Comparison of ENCODE assay signal across 14 cellular contexts in the genomic region with DNA sequence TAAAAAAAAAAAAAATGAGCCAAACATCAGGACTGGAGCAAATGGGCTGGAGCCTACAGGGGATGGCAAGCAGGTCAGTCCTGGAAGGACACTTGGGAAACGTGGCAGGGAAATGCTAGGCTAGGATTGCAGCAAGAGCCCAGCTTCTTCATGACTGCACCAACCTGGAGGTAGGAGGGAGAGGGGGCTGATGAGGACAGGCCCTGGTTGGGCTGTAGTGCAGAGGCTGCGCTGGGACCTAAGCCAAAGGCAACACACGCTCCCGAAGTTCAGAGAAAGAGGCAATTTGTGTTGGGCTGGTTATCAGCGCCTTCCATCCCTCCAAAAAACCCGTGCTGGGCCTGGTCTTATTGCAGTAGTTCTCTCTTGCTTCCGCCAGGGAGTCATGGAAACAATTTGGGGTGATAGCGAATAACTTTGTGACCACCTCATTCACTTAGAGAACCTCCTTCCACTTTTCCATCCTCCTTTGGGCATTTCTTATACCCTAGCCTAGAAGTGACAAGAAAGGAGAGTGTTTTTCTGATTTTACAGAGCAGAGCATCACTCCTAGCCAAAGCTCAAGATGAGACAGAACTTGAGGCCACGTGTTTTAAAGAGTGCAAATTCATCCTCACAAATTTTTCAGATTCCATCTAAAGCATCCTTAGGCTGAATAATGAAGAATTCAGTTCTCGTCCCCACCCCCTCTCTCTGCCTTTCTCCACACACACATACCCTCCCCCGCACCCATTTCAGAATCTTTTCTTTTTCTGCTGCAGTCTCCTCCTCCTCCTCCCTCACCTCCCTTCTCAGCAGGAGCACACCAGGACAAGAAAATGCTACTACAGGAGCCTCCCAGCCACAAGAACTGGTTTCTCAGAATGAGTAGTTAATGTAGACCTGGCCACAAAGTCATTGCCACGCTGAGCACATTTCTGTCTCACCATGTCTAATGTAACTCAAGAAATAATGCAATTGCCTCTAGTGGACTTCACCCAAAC.
DNase-seq lines count a peak whose midpoint lies in the region; ATAC-seq and TF ChIP-seq lines count a peak whose summit lies in the region.
"Had no signal": no experiment of that assay in that cellular context is flagged by ENCODE, and none has a peak within 500 bp of the region (broad histone marks: within the 10 kb centered on the region; RNA-seq: fewer than 3 reads in every experiment).

No MANE protein-coding gene starts in this region.

- H3K4me1 ChIP-seq in testis: peaks cover 27% of the 10 kb centered on the region

- H3K36me3 ChIP-seq in testis (ENCODE audit: low read depth, missing control alignments): no peaks in the 10 kb centered on the region
- H3K36me3 ChIP-seq: stomach had no signal

- H3K4me3 ChIP-seq in testis: no peak overlapping the region
- H3K4me3 ChIP-seq: stomach had no signal

- H3K27me3 ChIP-seq in testis: no peaks in the 10 kb centered on the region
- H3K27me3 ChIP-seq: stomach had no signal

- no peaks in the 10 kb centered on the region for H3K9me3 ChIP-seq in testis
- H3K9me3 ChIP-seq: stomach had no signal

- peak; percentile 75 for DNase-seq in NCI-H1694 (lab: John Stamatoyannopoulos, UW)
- peak; percentile 70 for DNase-seq in brain pericyte (ENCODE audit: low read depth, low spot score)
- peak; percentile 71 for DNase-seq in iPS DF 19.7 (ENCODE audit: low read depth, low spot score)
- peak; percentile 63 for DNase-seq in testis
- no peak for DNase-seq in NCI-H187 (lab: John Stamatoyannopoulos, UW)
- DNase-seq in OCI-M2 (lab: John Stamatoyannopoulos, UW; ENCODE audit: unreplicated experiment): no peak
- DNase-seq: activated CD4-positive, alpha-beta T cell treated with anti-CD3 and anti-CD28 coated beads for 48 hours; activated naive CD8-positive, alpha-beta T cell treated with anti-CD3 and anti-CD28 coated beads, Interleukin-2, amount 10 ng/mL, durations not matched to agents 7 days and 5 days; DMS79 treated with DMSO at 0.1 percent for 48 hours; foreskin melanocyte; SHP77 treated with DMSO at 0.1 percent for 48 hours; stimulated activated CD4-positive, alpha-beta T cell treated with anti-CD3 and anti-CD28 coated beads, Interleukin-15, amount 100 ng/mL, for 24 hours; stomach had no signal

- no peak overlapping the region for H3K27ac ChIP-seq in testis
- H3K27ac ChIP-seq: stomach had no signal

- no peak for ATAC-seq in GM21529 (IDR thresholded peaks at IDR 0.05; ENCODE audit: unreplicated experiment)

- no peak for TF ChIP-seq CTCF in testis (IDR thresholded peaks at IDR 0.05)

- intact Hi-C loops in testis (cut with DNase I; ENCODE audit: low total_unique reads): no loop called here

- no peak for TF ChIP-seq POLR2A in testis (IDR thresholded peaks at IDR 0.05)

- WGBS in testis, 2 donors: 54 to 61% methylated on average over 12 of the region's 12 CpGs

Comparison
In these comparisons a context has a peak if more than half of its experiments do, and no peak if none do; other contexts are left out.
1. DNase-seq: peak in NCI-H1694 (single experiment), brain pericyte (single experiment), iPS DF 19.7 (single experiment) and testis (single experiment); none in NCI-H187 (0 of 2) and OCI-M2 (single experiment).